In the genomic region with DNA sequence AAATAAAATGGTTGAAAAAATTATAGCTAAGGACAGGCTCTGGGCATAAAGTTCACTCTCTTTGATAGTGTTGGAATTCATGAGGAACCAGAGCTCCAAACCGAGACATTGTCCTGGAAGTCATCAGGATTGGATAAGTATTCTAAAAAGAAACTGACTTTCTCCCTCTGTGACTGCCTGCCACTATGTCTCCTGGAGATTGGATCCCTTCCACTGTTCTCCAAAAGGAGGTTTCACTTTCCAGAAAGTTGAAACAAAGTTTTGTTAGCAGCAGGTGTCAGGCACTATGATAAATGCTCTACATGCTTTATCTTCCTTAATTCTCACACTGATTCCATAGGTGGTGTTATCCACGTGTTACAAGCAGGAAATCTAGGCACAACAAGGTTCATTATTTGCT, we compare ENCODE assay signal across 12 cellular contexts. TPM values are rescaled to one million over a fixed set of nuclear protein-coding genes. Genes with fewer than 3 reads are reported as not detected.
DNase-seq lines count a peak whose midpoint lies in the region; ATAC-seq and TF ChIP-seq lines count a peak whose summit lies in the region.
"Had no signal": no experiment of that assay in that cellular context is flagged by ENCODE, and none has a peak within 500 bp of the region (broad histone marks: within the 10 kb centered on the region; RNA-seq: fewer than 3 reads in every experiment).

No MANE protein-coding gene starts in this region.

- no peak for TF ChIP-seq CTCF in BE2C (IDR thresholded peaks at IDR 0.05; ENCODE audit: low read depth, low read length)
- TF ChIP-seq CTCF in testis (IDR thresholded peaks at IDR 0.05), result no peak

- H3K27me3 ChIP-seq in BE2C (no peaks in the 10 kb centered on the region), testis (no peaks in the 10 kb centered on the region)

- TF ChIP-seq POLR2A in testis (IDR thresholded peaks at IDR 0.05), result no peak

- DNase-seq in renal cortical epithelial cell (ENCODE audit: low read depth) (peak; percentile 41), BE2C (no peak), testis (no peak)
- DNase-seq in stimulated activated naive CD4-positive, alpha-beta T cell (lab: John Stamatoyannopoulos, UW), result no peak
- no peak for DNase-seq in stimulated activated CD4-positive, alpha-beta T cell treated with anti-CD3 and anti-CD28 coated beads, Interleukin-2, amount 100 ng/mL, for 24 hours
- DNase-seq: caudate nucleus, NCI-H187 treated with DMSO at 0.1 percent for 48 hours had no signal

- H3K9me3 ChIP-seq in BE2C (no peaks in the 10 kb centered on the region), testis (no peaks in the 10 kb centered on the region)

- H3K4me3 ChIP-seq in BE2C (ENCODE audit: low read depth, low read length) (no peak overlapping the region), testis (no peak overlapping the region)
- H3K4me3 ChIP-seq: SK-N-MC had no signal

- H3K27ac ChIP-seq in testis, result no peak overlapping the region
- H3K27ac ChIP-seq: SK-N-MC had no signal

- intact Hi-C loops in testis (cut with DNase I; ENCODE audit: low total_unique reads), result no loop called here

- no peaks in the 10 kb centered on the region for H3K4me1 ChIP-seq in BE2C
- no peaks in the 10 kb centered on the region for H3K4me1 ChIP-seq in testis

- peak; percentile 39 for ATAC-seq in GM19035 (IDR thresholded peaks at IDR 0.05; ENCODE audit: unreplicated experiment)
- ATAC-seq in HG02763 (IDR thresholded peaks at IDR 0.05; ENCODE audit: unreplicated experiment), result peak; percentile 35
- peak; percentile 19 for ATAC-seq in HG03565 (IDR thresholded peaks at IDR 0.05; ENCODE audit: unreplicated experiment)

- no peaks in the 10 kb centered on the region for H3K36me3 ChIP-seq in BE2C
- H3K36me3 ChIP-seq in testis (ENCODE audit: low read depth, missing control alignments), result no peaks in the 10 kb centered on the region

- 55 to 66% methylated on average over 2 of the region's 2 CpGs for WGBS in testis, 2 donors

RNA-seq across cellular contexts. Expression of a gene that starts 16.8 kb away (rescaled TPM):
- 1.0 and 1.9 TPM in 2 replicates for total RNA-seq in renal cortical epithelial cell
- 0.57 TPM for polyA plus RNA-seq in BE2C (2012; ENCODE audit: insufficient read depth, insufficient read length, low read depth)
- 10 to 100 TPM in 1 of 2 donors, 1 to 10 TPM in 1; 10.0 to 10.4 TPM for total RNA-seq in testis
- polyA plus RNA-seq in testis (ENCODE audit: insufficient read depth, low read depth, low replicate concordance), result 5.2 TPM
- total RNA-seq: Daoy had no signal
